In genomic region chr18:65998971-65999700, GRCh38 we compare ENCODE assay signal across 6 cellular contexts.
DNase-seq lines count a peak whose midpoint lies in the region; ATAC-seq, FAIRE-seq and TF ChIP-seq lines count a peak whose summit lies in the region.
"Not testable (repeated sequence)": the region's sequence is repeated elsewhere in the genome, so short reads cannot be mapped to it uniquely, and the experiment has no call there.

No MANE protein-coding gene starts in this region.

- not testable (repeated sequence) for H3K4me2 ChIP-seq in A549

- H3K9me3 Mint-ChIP-seq in MCF 10A (ENCODE audit: unreplicated experiment); glutamatergic neuron (ENCODE audit: unreplicated experiment): not testable (repeated sequence)

- H3K4me3 Mint-ChIP-seq in MCF 10A (ENCODE audit: unreplicated experiment); glutamatergic neuron (ENCODE audit: unreplicated experiment): not testable (repeated sequence)

- TF ChIP-seq EP300 in A549 (IDR thresholded peaks at IDR 0.05) = not testable (repeated sequence)

- CTCF ChIA-PET in A549 (lab: Yijun Ruan, JAX) = not testable (repeated sequence)
- CTCF ChIA-PET in HEK293 (lab: Yijun Ruan, JAX) (interaction anchor here (0.7 to 1.4 kb wide), 3 partner anchors 15 to 1954 kb away, joined by 3 read pairs; no protein-coding TSS in a partner anchor), MCF 10A (lab: Yijun Ruan, JAX) (interaction anchor here (0.6 kb wide), 1 partner anchor 93 kb away, joined by 3 read pairs; no protein-coding TSS in a partner anchor)

- H3K4me1 ChIP-seq in A549; HEK293 (ENCODE audit: control insufficient read depth, insufficient read depth, low read length): not testable (repeated sequence)

- not testable (repeated sequence) for FAIRE-seq in A549 (lab: Jason Lieb, UNC); bronchial epithelial cell (lab: Jason Lieb, UNC)

- not testable (repeated sequence) for ATAC-seq in A549

- not testable (repeated sequence) for H3K27ac Mint-ChIP-seq in MCF 10A (ENCODE audit: low read depth, unreplicated experiment)
- H3K27ac Mint-ChIP-seq in glutamatergic neuron (ENCODE audit: unreplicated experiment) = peak overlapping the region; percentile 86

- TF ChIP-seq POLR2A in A549 (IDR thresholded peaks at IDR 0.05; ENCODE audit: low read length) = not testable (repeated sequence)

- not testable (repeated sequence) for H3K36me3 Mint-ChIP-seq in MCF 10A (ENCODE audit: insufficient read depth, unreplicated experiment); glutamatergic neuron (ENCODE audit: unreplicated experiment)

- H3K27me3 ChIP-seq in bronchial epithelial cell (ENCODE audit: control insufficient read depth, insufficient read depth, low read length) = not testable (repeated sequence)

- H3K36me3 ChIP-seq in HEK293 (ENCODE audit: control insufficient read depth in 2 of 2, insufficient read depth in 1 of 2, low read length in 2 of 2); bronchial epithelial cell (ENCODE audit: control insufficient read depth, insufficient read depth, low read length): not testable (repeated sequence)

- not testable (repeated sequence) for H3K27ac ChIP-seq in A549; HEK293 (ENCODE audit: extremely low read depth, low read depth, low read length)

- H3K27me3 Mint-ChIP-seq in MCF 10A (ENCODE audit: insufficient read depth, unreplicated experiment); glutamatergic neuron (ENCODE audit: unreplicated experiment): not testable (repeated sequence)

- intact Hi-C loops in MCF 10A (cut with micrococcal nuclease) = not testable (repeated sequence)

- H3K9me3 ChIP-seq in A549; HEK293 (ENCODE audit: control insufficient read depth, insufficient read depth, low read depth, low read length): not testable (repeated sequence)

- not testable (repeated sequence) for TF ChIP-seq CTCF in A549 (IDR thresholded peaks at IDR 0.05); HEK293 (tag by site-specific recombination; IDR thresholded peaks at IDR 0.05); MCF 10A (IDR thresholded peaks at IDR 0.05; ENCODE audit: unreplicated experiment); bronchial epithelial cell (IDR thresholded peaks at IDR 0.05; ENCODE audit: insufficient read depth, low read length, severe bottlenecking); epithelial cell of esophagus (IDR thresholded peaks at IDR 0.05; ENCODE audit: insufficient read depth, low read depth, low read length, missing control alignments); glutamatergic neuron (IDR thresholded peaks at IDR 0.05; ENCODE audit: partially characterized antibody, unreplicated experiment)

- BruUV-seq in MCF 10A (replicated peaks; lab: Mats Ljungman, UMichigan) = not testable (repeated sequence)

- POLR2A ChIA-PET in A549 (lab: Yijun Ruan, JAX); HEK293 (lab: Yijun Ruan, JAX); MCF 10A (lab: Yijun Ruan, JAX): not testable (repeated sequence)

- not testable (repeated sequence) for H3K4me1 Mint-ChIP-seq in MCF 10A (ENCODE audit: insufficient read depth, unreplicated experiment)
- H3K4me1 Mint-ChIP-seq in glutamatergic neuron (ENCODE audit: low read depth, unreplicated experiment) = peaks cover 14% of the 10 kb centered on the region

- H3K4me3 ChIP-seq in A549; HEK293 (ENCODE audit: low read depth, low read length); bronchial epithelial cell (ENCODE audit: low read depth, low read length); epithelial cell of esophagus (ENCODE audit: low read length): not testable (repeated sequence)

- not testable (repeated sequence) for TF ChIP-seq RAD21 in A549 (conservative IDR thresholded peaks at IDR 0.05 in 1 of 2, IDR thresholded peaks at IDR 0.05 in 1 of 2)

- 48% methylated on average over 11 of the region's 11 CpGs for WGBS in A549 (ENCODE audit: missing lambda C conversion rate)

- not testable (repeated sequence) for DNase-seq in A549 (ENCODE audit: low read depth in 1 of 2, low spot score in 1 of 2); glutamatergic neuron
- peak; percentile 8 for DNase-seq in MCF 10A (ENCODE audit: unreplicated experiment)
- DNase-seq in bronchial epithelial cell (ENCODE audit: low read depth) = peak; percentile 80
- DNase-seq in epithelial cell of esophagus (ENCODE audit: low read depth) = peak; percentile 62

TF ChIP-seq in A549, 52 proteins besides CTCF, POLR2A, EP300 and RAD21:
- TF ChIP-seq ZC3H11A (IDR thresholded peaks at IDR 0.05) = peak; percentile 34

TF ChIP-seq in HEK293, 187 proteins besides CTCF, POLR2A, EP300 and RAD21 (continues in another document):
- TF ChIP-seq, protein P1, sequence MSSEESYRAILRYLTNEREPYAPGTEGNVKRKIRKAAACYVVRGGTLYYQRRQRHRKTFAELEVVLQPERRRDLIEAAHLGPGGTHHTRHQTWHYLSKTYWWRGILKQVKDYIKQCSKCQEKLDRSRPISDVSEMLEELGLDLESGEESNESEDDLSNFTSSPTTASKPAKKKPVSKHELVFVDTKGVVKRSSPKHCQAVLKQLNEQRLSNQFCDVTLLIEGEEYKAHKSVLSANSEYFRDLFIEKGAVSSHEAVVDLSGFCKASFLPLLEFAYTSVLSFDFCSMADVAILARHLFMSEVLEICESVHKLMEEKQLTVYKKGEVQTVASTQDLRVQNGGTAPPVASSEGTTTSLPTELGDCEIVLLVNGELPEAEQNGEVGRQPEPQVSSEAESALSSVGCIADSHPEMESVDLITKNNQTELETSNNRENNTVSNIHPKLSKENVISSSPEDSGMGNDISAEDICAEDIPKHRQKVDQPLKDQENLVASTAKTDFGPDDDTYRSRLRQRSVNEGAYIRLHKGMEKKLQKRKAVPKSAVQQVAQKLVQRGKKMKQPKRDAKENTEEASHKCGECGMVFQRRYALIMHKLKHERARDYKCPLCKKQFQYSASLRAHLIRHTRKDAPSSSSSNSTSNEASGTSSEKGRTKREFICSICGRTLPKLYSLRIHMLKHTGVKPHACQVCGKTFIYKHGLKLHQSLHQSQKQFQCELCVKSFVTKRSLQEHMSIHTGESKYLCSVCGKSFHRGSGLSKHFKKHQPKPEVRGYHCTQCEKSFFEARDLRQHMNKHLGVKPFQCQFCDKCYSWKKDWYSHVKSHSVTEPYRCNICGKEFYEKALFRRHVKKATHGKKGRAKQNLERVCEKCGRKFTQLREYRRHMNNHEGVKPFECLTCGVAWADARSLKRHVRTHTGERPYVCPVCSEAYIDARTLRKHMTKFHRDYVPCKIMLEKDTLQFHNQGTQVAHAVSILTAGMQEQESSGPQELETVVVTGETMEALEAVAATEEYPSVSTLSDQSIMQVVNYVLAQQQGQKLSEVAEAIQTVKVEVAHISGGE (tag by site-specific recombination; conservative IDR thresholded peaks at IDR 0.05; ENCODE audit: low read depth) = peak; percentile 70
- TF ChIP-seq ZNF623 (tag by site-specific recombination; IDR thresholded peaks at IDR 0.05) = peak; percentile 63
- peak; percentile 79 for TF ChIP-seq ZNF426 (tag by site-specific recombination; IDR thresholded peaks at IDR 0.05)
- peak; percentile 29; the same call in 1 of the 2 replicates for TF ChIP-seq ZNF560 (tag by site-specific recombination; IDR thresholded peaks at IDR 0.05; ENCODE audit: borderline replicate concordance)
- TF ChIP-seq ZNF518A (tag by site-specific recombination; conservative IDR thresholded peaks at IDR 0.05; ENCODE audit: low read depth) = peak; percentile 70
- TF ChIP-seq OVOL3 (tag by site-specific recombination; IDR thresholded peaks at IDR 0.05) = peak; percentile 14; the same call in 1 of the 2 replicates
- TF ChIP-seq ZNF140 (tag by site-specific recombination; IDR thresholded peaks at IDR 0.05) = peak; percentile 51; the same call in 1 of the 2 replicates
- peak; percentile 70; the same call in 1 of the 2 replicates for TF ChIP-seq ZNF501 (tag by site-specific recombination; IDR thresholded peaks at IDR 0.05)
- TF ChIP-seq ZNF202 (tag by site-specific recombination; IDR thresholded peaks at IDR 0.05; ENCODE audit: borderline replicate concordance) = 0 out of 2 replicates have a peak, but pooled peaks have one; percentile 22
